In genomic region chr9:93059960-93060591, GRCh38 we compare ENCODE assay signal across 1 cellular context.
TF ChIP-seq lines count a peak whose summit lies in the region.

No MANE protein-coding gene starts in this region.

TF ChIP-seq in IMR-90, 13 proteins besides CTCF, POLR2A, EP300 and RAD21 (continued from another document):
- TF ChIP-seq BHLHE40 (IDR thresholded peaks at IDR 0.05; ENCODE audit: low read depth, low read length): no peak
- TF ChIP-seq MXI1 (IDR thresholded peaks at IDR 0.05; ENCODE audit: borderline replicate concordance, low read depth, low read length): no peak
- TF ChIP-seq RFX5 (IDR thresholded peaks at IDR 0.05; ENCODE audit: low read depth, low read length): no peak
